Comparison of ENCODE assay signal across 2 cellular contexts in the genomic region with DNA sequence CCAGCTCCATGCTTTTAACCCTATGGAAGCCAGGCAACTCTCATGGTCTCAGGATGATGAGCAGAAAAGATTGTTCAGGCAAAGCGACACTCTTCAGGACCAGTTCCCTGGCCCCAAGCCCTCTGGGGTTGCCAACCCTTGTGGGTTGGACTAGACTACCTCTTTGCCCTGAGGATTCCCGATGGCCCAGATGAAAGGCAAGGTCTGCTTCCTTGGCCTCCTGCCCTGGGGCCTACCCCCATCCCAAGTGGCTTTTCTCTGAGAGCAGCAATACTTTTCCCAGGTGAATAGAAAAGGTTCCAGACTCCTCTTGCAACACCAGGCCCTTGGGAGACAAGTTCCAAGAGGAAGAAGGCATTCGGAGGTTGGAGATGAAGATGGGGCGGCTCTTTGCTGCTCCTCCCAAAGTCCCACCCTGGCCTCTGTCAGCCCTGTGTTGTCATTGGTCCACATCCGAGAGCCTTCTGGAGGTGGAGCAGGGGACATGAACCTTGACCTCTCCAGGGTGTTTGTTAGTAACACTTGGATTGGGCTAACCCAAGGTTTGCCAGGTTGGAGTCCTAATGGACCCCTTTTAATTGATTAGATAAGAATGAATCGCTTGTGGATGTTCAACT.
TF ChIP-seq lines count a peak whose summit lies in the region.

No MANE protein-coding gene starts in this region.

TF ChIP-seq in liver, 16 proteins besides CTCF, POLR2A, EP300 and RAD21:
- TF ChIP-seq NR2F2 (IDR thresholded peaks at IDR 0.05) = no peak
- peak; percentile 34 to 44 for TF ChIP-seq HNF4A (conservative IDR thresholded peaks at IDR 0.05)
- TF ChIP-seq RXRA (IDR thresholded peaks at IDR 0.05) = peak; percentile 33 to 65
TF ChIP-seq in liver: peak in this region for 2.

TF ChIP-seq in HepG2, 621 proteins besides CTCF, POLR2A, EP300 and RAD21:
- no peak for TF ChIP-seq CCDC6 (CRISPR knock-in tag; IDR thresholded peaks at IDR 0.05)
- no peak for TF ChIP-seq RBM39 (IDR thresholded peaks at IDR 0.05; ENCODE audit: low read depth, low read length, poor library complexity, severe bottlenecking)
- TF ChIP-seq, protein P1, sequence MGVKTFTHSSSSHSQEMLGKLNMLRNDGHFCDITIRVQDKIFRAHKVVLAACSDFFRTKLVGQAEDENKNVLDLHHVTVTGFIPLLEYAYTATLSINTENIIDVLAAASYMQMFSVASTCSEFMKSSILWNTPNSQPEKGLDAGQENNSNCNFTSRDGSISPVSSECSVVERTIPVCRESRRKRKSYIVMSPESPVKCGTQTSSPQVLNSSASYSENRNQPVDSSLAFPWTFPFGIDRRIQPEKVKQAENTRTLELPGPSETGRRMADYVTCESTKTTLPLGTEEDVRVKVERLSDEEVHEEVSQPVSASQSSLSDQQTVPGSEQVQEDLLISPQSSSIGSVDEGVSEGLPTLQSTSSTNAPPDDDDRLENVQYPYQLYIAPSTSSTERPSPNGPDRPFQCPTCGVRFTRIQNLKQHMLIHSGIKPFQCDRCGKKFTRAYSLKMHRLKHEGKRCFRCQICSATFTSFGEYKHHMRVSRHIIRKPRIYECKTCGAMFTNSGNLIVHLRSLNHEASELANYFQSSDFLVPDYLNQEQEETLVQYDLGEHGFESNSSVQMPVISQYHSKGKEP (CRISPR knock-in tag; IDR thresholded peaks at IDR 0.05) = no peak
- TF ChIP-seq NFYB (CRISPR knock-in tag; IDR thresholded peaks at IDR 0.05) = no peak
- no peak for TF ChIP-seq ZZZ3 (CRISPR knock-in tag; IDR thresholded peaks at IDR 0.05; ENCODE audit: borderline replicate concordance)
- no peak for TF ChIP-seq ZNF557 (CRISPR knock-in tag; IDR thresholded peaks at IDR 0.05)
